1 cellular context compared by ENCODE assay signal in genomic region chr17:45221081-45221996, GRCh38.
A peak's percentile ranks its signal among the peaks of the same experiment; 100 is the strongest.
TF ChIP-seq lines count a peak whose summit lies in the region.

FMNL1 (plus strand) TSS chr17:45221885; CDS start chr17:45222125, 240 bp downstream.

TF ChIP-seq in GM12878, 131 proteins besides CTCF, POLR2A, EP300 and RAD21:
- TF ChIP-seq YBX1 (IDR thresholded peaks at IDR 0.05) (no peak), TAF1 (IDR thresholded peaks at IDR 0.05; ENCODE audit: borderline replicate concordance, low read depth, low read length) (peak; percentile 38; the same call in 1 of the 2 replicates), DPF2 (IDR thresholded peaks at IDR 0.05) (peak; percentile 66), KLF5 (IDR thresholded peaks at IDR 0.05; ENCODE audit: partially characterized antibody) (no peak), YY1 (IDR thresholded peaks at IDR 0.05; ENCODE audit: low read depth, low read length) (peak; percentile 66), RCOR1 (conservative IDR thresholded peaks at IDR 0.05; ENCODE audit: low read depth, low read length) (no peak), SKIL (IDR thresholded peaks at IDR 0.05; ENCODE audit: low read depth, poor library complexity, severe bottlenecking) (no peak), BACH1 (IDR thresholded peaks at IDR 0.05; ENCODE audit: borderline replicate concordance) (peak; percentile 52; the same call in 1 of the 2 replicates), MTA3 (IDR thresholded peaks at IDR 0.05; ENCODE audit: borderline replicate concordance, low read length) (no peak), TCF12 (IDR thresholded peaks at IDR 0.05; ENCODE audit: low read depth, low read length) (0 out of 2 replicates have a peak, but pooled peaks have one; percentile 30), TCF3 (IDR thresholded peaks at IDR 0.05; ENCODE audit: borderline replicate concordance, insufficient read depth, low read depth, low read length) (0 out of 2 replicates have a peak, but pooled peaks have one; percentile 4), BHLHE40 (IDR thresholded peaks at IDR 0.05; ENCODE audit: borderline replicate concordance in 1 of 2, low read depth in 2 of 2, low read length in 1 of 2) (peak; percentile 69 to 92; a peak in 3 of 4 replicates), LARP7 (IDR thresholded peaks at IDR 0.05) (peak; percentile 59; the same call in 1 of the 2 replicates), GATAD2B (conservative IDR thresholded peaks at IDR 0.05; ENCODE audit: low read depth) (peak; percentile 60; the same call in 1 of the 2 replicates), EGR1 (IDR thresholded peaks at IDR 0.05; ENCODE audit: borderline replicate concordance in 1 of 2, low read depth in 2 of 2, low read length in 2 of 2) (0 out of 3 replicates have a peak, but pooled peaks of 1 of the 2 experiments have one; percentile 61), SPI1 (IDR thresholded peaks at IDR 0.05; ENCODE audit: borderline replicate concordance, insufficient read depth, low read depth, low read length) (peak; percentile 37; the same call in 1 of the 2 replicates), HDGF (IDR thresholded peaks at IDR 0.05) (peak; percentile 45; the same call in 1 of the 2 replicates), SP1 (IDR thresholded peaks at IDR 0.05; ENCODE audit: low read depth, low read length) (peak; percentile 24), EZH2 (IDR thresholded peaks at IDR 0.05; ENCODE audit: borderline replicate concordance, control insufficient read depth, low read depth, low read length) (no peak), NR2F1 (conservative IDR thresholded peaks at IDR 0.05) (peak; percentile 58), SREBF2 (IDR thresholded peaks at IDR 0.05; ENCODE audit: low read length) (no peak), IKZF1 (conservative IDR thresholded peaks at IDR 0.05) (peak; percentile 61), NRF1 (conservative IDR thresholded peaks at IDR 0.05; ENCODE audit: low read depth, low read length) (no peak), POLR2AphosphoS5 (IDR thresholded peaks at IDR 0.05; ENCODE audit: low read length) (no peak), POU2F2 (IDR thresholded peaks at IDR 0.05; ENCODE audit: borderline replicate concordance, low read depth, low read length) (no peak), ZBTB4 (CRISPR knock-in tag; IDR thresholded peaks at IDR 0.05) (no peak)
- TF ChIP-seq, protein P1, sequence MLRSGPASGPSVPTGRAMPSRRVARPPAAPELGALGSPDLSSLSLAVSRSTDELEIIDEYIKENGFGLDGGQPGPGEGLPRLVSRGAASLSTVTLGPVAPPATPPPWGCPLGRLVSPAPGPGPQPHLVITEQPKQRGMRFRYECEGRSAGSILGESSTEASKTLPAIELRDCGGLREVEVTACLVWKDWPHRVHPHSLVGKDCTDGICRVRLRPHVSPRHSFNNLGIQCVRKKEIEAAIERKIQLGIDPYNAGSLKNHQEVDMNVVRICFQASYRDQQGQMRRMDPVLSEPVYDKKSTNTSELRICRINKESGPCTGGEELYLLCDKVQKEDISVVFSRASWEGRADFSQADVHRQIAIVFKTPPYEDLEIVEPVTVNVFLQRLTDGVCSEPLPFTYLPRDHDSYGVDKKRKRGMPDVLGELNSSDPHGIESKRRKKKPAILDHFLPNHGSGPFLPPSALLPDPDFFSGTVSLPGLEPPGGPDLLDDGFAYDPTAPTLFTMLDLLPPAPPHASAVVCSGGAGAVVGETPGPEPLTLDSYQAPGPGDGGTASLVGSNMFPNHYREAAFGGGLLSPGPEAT (IDR thresholded peaks at IDR 0.05; ENCODE audit: low read depth): 0 out of 2 replicates have a peak, but pooled peaks have one; percentile 44
- TF ChIP-seq, protein P2, sequence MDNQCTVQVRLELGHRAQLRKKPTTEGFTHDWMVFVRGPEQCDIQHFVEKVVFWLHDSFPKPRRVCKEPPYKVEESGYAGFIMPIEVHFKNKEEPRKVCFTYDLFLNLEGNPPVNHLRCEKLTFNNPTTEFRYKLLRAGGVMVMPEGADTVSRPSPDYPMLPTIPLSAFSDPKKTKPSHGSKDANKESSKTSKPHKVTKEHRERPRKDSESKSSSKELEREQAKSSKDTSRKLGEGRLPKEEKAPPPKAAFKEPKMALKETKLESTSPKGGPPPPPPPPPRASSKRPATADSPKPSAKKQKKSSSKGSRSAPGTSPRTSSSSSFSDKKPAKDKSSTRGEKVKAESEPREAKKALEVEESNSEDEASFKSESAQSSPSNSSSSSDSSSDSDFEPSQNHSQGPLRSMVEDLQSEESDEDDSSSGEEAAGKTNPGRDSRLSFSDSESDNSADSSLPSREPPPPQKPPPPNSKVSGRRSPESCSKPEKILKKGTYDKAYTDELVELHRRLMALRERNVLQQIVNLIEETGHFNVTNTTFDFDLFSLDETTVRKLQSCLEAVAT (IDR thresholded peaks at IDR 0.05): 0 out of 2 replicates have a peak, but pooled peaks have one; percentile 27
- TF ChIP-seq, protein P3, sequence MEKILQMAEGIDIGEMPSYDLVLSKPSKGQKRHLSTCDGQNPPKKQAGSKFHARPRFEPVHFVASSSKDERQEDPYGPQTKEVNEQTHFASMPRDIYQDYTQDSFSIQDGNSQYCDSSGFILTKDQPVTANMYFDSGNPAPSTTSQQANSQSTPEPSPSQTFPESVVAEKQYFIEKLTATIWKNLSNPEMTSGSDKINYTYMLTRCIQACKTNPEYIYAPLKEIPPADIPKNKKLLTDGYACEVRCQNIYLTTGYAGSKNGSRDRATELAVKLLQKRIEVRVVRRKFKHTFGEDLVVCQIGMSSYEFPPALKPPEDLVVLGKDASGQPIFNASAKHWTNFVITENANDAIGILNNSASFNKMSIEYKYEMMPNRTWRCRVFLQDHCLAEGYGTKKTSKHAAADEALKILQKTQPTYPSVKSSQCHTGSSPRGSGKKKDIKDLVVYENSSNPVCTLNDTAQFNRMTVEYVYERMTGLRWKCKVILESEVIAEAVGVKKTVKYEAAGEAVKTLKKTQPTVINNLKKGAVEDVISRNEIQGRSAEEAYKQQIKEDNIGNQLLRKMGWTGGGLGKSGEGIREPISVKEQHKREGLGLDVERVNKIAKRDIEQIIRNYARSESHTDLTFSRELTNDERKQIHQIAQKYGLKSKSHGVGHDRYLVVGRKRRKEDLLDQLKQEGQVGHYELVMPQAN (conservative IDR thresholded peaks at IDR 0.05): 0 out of 2 replicates have a peak, but pooled peaks have one; percentile 24
- TF ChIP-seq, protein P4, sequence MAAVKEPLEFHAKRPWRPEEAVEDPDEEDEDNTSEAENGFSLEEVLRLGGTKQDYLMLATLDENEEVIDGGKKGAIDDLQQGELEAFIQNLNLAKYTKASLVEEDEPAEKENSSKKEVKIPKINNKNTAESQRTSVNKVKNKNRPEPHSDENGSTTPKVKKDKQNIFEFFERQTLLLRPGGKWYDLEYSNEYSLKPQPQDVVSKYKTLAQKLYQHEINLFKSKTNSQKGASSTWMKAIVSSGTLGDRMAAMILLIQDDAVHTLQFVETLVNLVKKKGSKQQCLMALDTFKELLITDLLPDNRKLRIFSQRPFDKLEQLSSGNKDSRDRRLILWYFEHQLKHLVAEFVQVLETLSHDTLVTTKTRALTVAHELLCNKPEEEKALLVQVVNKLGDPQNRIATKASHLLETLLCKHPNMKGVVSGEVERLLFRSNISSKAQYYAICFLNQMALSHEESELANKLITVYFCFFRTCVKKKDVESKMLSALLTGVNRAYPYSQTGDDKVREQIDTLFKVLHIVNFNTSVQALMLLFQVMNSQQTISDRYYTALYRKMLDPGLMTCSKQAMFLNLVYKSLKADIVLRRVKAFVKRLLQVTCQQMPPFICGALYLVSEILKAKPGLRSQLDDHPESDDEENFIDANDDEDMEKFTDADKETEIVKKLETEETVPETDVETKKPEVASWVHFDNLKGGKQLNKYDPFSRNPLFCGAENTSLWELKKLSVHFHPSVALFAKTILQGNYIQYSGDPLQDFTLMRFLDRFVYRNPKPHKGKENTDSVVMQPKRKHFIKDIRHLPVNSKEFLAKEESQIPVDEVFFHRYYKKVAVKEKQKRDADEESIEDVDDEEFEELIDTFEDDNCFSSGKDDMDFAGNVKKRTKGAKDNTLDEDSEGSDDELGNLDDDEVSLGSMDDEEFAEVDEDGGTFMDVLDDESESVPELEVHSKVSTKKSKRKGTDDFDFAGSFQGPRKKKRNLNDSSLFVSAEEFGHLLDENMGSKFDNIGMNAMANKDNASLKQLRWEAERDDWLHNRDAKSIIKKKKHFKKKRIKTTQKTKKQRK (IDR thresholded peaks at IDR 0.05; ENCODE audit: low read depth, low read length): no peak
